Comparison of ENCODE assay signal across 16 cellular contexts in the genomic region with DNA sequence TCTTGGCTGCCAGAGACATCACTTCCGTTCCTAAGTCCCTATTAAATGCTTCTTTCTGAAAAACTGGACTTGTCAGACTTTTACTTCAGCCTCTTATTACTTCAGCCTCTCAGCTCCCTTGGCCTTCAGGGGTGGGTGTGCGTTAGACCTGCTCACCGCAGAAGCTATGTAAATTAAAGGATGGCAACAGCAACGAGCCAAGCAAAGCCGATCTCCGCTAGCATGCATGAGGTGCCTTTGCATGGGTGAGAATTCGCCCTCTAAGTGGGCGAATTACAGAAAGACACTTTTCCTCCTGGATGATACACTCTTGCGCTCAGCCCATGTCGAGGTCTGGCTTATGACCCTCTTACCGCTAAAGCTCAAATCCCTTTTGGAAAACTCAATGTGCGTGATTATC. TPM values are rescaled to one million over a fixed set of nuclear protein-coding genes. Genes with fewer than 3 reads are reported as not detected.
A peak's percentile ranks its signal among the peaks of the same experiment; 100 is the strongest.
DNase-seq lines count a peak whose midpoint lies in the region; ATAC-seq and TF ChIP-seq lines count a peak whose summit lies in the region.
"Had no signal": no experiment of that assay in that cellular context is flagged by ENCODE, and none has a peak within 500 bp of the region (broad histone marks: within the 10 kb centered on the region; RNA-seq: fewer than 3 reads in every experiment).

No MANE protein-coding gene starts in this region.

- peaks cover 65% of the 10 kb centered on the region for H3K27me3 Mint-ChIP-seq in activated naive CD4-positive, alpha-beta T cell treated with anti-CD3 and anti-CD28 coated beads, Interleukin-2, amount 10 ng/mL, durations not matched to agents 7 days and 5 days
- H3K27me3 Mint-ChIP-seq in activated naive CD4-positive, alpha-beta T cell treated with anti-CD3 and anti-CD28 coated beads for 36 hours (ENCODE audit: low read depth): no peaks in the 10 kb centered on the region
- peaks cover 17% of the 10 kb centered on the region for H3K27me3 Mint-ChIP-seq in chondrocyte (ENCODE audit: low read depth)

- DNase-seq in activated naive CD4-positive, alpha-beta T cell treated with anti-CD3 and anti-CD28 coated beads, Interleukin-2, amount 10 ng/mL, durations not matched to agents 7 days and 5 days: peak; percentile 14
- no peak for DNase-seq in activated naive CD4-positive, alpha-beta T cell treated with anti-CD3 and anti-CD28 coated beads for 36 hours
- peak; percentile 42 for DNase-seq in chondrocyte (ENCODE audit: low spot score)
- peak; percentile 16 for DNase-seq in left lobe of liver (ENCODE audit: low spot score)
- no peak for DNase-seq in activated gamma-delta T cell (lab: John Stamatoyannopoulos, UW)
- no peak for DNase-seq in kidney tubule cell (ENCODE audit: low spot score)
- no peak for DNase-seq in germinal center (ENCODE audit: low spot score)
- DNase-seq: Calu3, DMS 273 treated with DMSO at 0.1 percent for 48 hours, DMS53, IMR-90 had no signal

- H3K27ac Mint-ChIP-seq in activated naive CD4-positive, alpha-beta T cell treated with anti-CD3 and anti-CD28 coated beads, Interleukin-2, amount 10 ng/mL, durations not matched to agents 7 days and 5 days: no peak overlapping the region
- no peak overlapping the region for H3K27ac Mint-ChIP-seq in activated naive CD4-positive, alpha-beta T cell treated with anti-CD3 and anti-CD28 coated beads for 36 hours
- H3K27ac Mint-ChIP-seq in chondrocyte (ENCODE audit: unreplicated experiment): no peak overlapping the region
- H3K27ac Mint-ChIP-seq: CD14-positive monocyte; CD8-positive, alpha-beta T cell; H9 had no signal

- no peak overlapping the region for H3K4me3 Mint-ChIP-seq in activated naive CD4-positive, alpha-beta T cell treated with anti-CD3 and anti-CD28 coated beads, Interleukin-2, amount 10 ng/mL, durations not matched to agents 7 days and 5 days
- no peak overlapping the region for H3K4me3 Mint-ChIP-seq in activated naive CD4-positive, alpha-beta T cell treated with anti-CD3 and anti-CD28 coated beads for 36 hours
- no peak overlapping the region for H3K4me3 Mint-ChIP-seq in chondrocyte (ENCODE audit: unreplicated experiment)
- H3K4me3 Mint-ChIP-seq: CD8-positive, alpha-beta T cell; H9 had no signal

- TF ChIP-seq CTCF in chondrocyte (IDR thresholded peaks at IDR 0.05): no peak

- H3K9me3 Mint-ChIP-seq in activated naive CD4-positive, alpha-beta T cell treated with anti-CD3 and anti-CD28 coated beads, Interleukin-2, amount 10 ng/mL, durations not matched to agents 7 days and 5 days: no peaks in the 10 kb centered on the region
- H3K9me3 Mint-ChIP-seq in activated naive CD4-positive, alpha-beta T cell treated with anti-CD3 and anti-CD28 coated beads for 36 hours: no peaks in the 10 kb centered on the region
- H3K9me3 Mint-ChIP-seq in chondrocyte (ENCODE audit: low read depth): no peaks in the 10 kb centered on the region
- H3K9me3 Mint-ChIP-seq: CD14-positive monocyte; CD8-positive, alpha-beta T cell; H9 had no signal

- intact Hi-C loops in activated naive CD4-positive, alpha-beta T cell treated with anti-CD3 and anti-CD28 coated beads for 36 hours (cut with micrococcal nuclease): no loop called here

- peaks cover 4% of the 10 kb centered on the region for H3K4me1 Mint-ChIP-seq in activated naive CD4-positive, alpha-beta T cell treated with anti-CD3 and anti-CD28 coated beads, Interleukin-2, amount 10 ng/mL, durations not matched to agents 7 days and 5 days
- H3K4me1 Mint-ChIP-seq in activated naive CD4-positive, alpha-beta T cell treated with anti-CD3 and anti-CD28 coated beads for 36 hours (ENCODE audit: low read depth): no peaks in the 10 kb centered on the region
- H3K4me1 Mint-ChIP-seq in chondrocyte (ENCODE audit: low read depth): no peaks in the 10 kb centered on the region

- no peaks in the 10 kb centered on the region for H3K36me3 Mint-ChIP-seq in activated naive CD4-positive, alpha-beta T cell treated with anti-CD3 and anti-CD28 coated beads, Interleukin-2, amount 10 ng/mL, durations not matched to agents 7 days and 5 days
- no peaks in the 10 kb centered on the region for H3K36me3 Mint-ChIP-seq in activated naive CD4-positive, alpha-beta T cell treated with anti-CD3 and anti-CD28 coated beads for 36 hours (ENCODE audit: low read depth)
- no peaks in the 10 kb centered on the region for H3K36me3 Mint-ChIP-seq in chondrocyte (ENCODE audit: low read depth)
- H3K36me3 Mint-ChIP-seq: CD14-positive monocyte; CD8-positive, alpha-beta T cell had no signal

- CTCF ChIA-PET in activated naive CD4-positive, alpha-beta T cell treated with anti-CD3 and anti-CD28 coated beads, Interleukin-2, amount 10 ng/mL, durations not matched to agents 7 days and 5 days (lab: Charles Lee): interaction anchor here (1.0 kb wide), 1 partner anchor 8 kb away, joined by 3 read pairs; no protein-coding TSS in a partner anchor
- CTCF ChIA-PET in activated naive CD4-positive, alpha-beta T cell treated with anti-CD3 and anti-CD28 coated beads for 36 hours (lab: Charles Lee): interaction anchor here (1.8 kb wide), 1 partner anchor 13 kb away, joined by 9 read pairs; no protein-coding TSS in a partner anchor

- ATAC-seq in left lobe of liver: no peak
- ATAC-seq: A549; CD8-positive, alpha-beta T cell had no signal

RNA-seq across cellular contexts. Expression of gene IL3, which starts 10.9 kb away (rescaled TPM):
- total RNA-seq in activated naive CD4-positive, alpha-beta T cell treated with anti-CD3 and anti-CD28 coated beads for 36 hours: not detected
- total RNA-seq in chondrocyte: not detected in 3 replicates
- not detected for total RNA-seq in left lobe of liver
- total RNA-seq: Calu3; CD8-positive, alpha-beta T cell; H1; H9; IMR-90 had no signal

RNA-seq across cellular contexts. Expression of gene CSF2, which starts 24.0 kb away (rescaled TPM):
- total RNA-seq in activated naive CD4-positive, alpha-beta T cell treated with anti-CD3 and anti-CD28 coated beads for 36 hours: under 1 TPM in 1 of 2 experiments, not detected in 1; 0.30 TPM
- total RNA-seq in chondrocyte (not detected in 3 replicates), left lobe of liver (not detected)
- total RNA-seq: H1, H9, IMR-90 had no signal

RNA-seq across cellular contexts. Expression of gene ACSL6, which starts 38.1 kb away (rescaled TPM):
- total RNA-seq in activated naive CD4-positive, alpha-beta T cell treated with anti-CD3 and anti-CD28 coated beads for 36 hours: 1 to 10 TPM; 1.2 to 2.4 TPM
- not detected in 3 replicates for total RNA-seq in chondrocyte
- 3.7 TPM for total RNA-seq in left lobe of liver
- total RNA-seq: IMR-90 had no signal

Comparison
In these comparisons a context has a peak if more than half of its experiments do, and no peak if none do; other contexts are left out.
1. DNase-seq: peak in activated naive CD4-positive, alpha-beta T cell treated with anti-CD3 and anti-CD28 coated beads, Interleukin-2, amount 10 ng/mL, durations not matched to agents 7 days and 5 days (single experiment), chondrocyte (single experiment) and left lobe of liver (single experiment); none in activated naive CD4-positive, alpha-beta T cell treated with anti-CD3 and anti-CD28 coated beads for 36 hours (single experiment), activated gamma-delta T cell (single experiment), kidney tubule cell (single experiment) and germinal center (single experiment).